Comparison of ENCODE assay signal across 26 cellular contexts in the genomic region with DNA sequence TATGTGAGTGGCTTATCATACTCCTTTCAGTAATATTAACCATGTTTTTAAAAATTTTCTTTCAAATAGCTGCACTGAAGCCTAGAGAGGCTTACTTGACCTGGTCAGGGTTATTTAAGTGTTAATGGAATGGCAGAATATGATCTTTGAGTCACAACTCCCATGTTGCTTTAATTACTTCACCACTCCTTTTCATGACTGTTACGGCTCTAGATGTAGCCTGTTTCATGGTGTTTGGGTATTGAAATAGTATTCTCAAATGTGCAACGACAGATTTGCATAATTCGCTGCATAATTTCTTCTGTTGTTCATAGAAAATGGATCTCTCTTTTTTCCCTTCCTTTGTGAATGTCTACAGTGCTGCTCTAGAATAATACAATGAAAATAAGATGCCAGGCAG. TPM values are rescaled to one million over a fixed set of nuclear protein-coding genes. Genes with fewer than 3 reads are reported as not detected.
"Had no signal": no experiment of that assay in that cellular context is flagged by ENCODE, and none has a peak within 500 bp of the region (broad histone marks: within the 10 kb centered on the region; RNA-seq: fewer than 3 reads in every experiment).

No MANE protein-coding gene starts in this region.

- ATAC-seq: activated CD8-positive, alpha-beta T cell treated with anti-CD3 and anti-CD28 coated beads, Interleukin-2, amount 10 ng/mL, durations not matched to agents 7 days and 5 days; activated naive CD4-positive, alpha-beta T cell treated with anti-CD3 and anti-CD28 coated beads, Interleukin-2, amount 50 U/mL, for 72 hours; activated naive CD8-positive, alpha-beta T cell treated with anti-CD3 and anti-CD28 coated beads, Interleukin-2, amount 50 U/mL, for 24 hours; body of pancreas; SK-N-SH treated with all-trans-retinoic acid at 6 μM for 48 hours; T-helper 17 cell; WTC11 had no signal

- DNase-seq: activated CD4-positive, alpha-beta T cell treated with anti-CD3 and anti-CD28 coated beads for 48 hours; activated CD4-positive, alpha-beta T cell treated with anti-CD3 and anti-CD28 coated beads, Interleukin-2, amount 50 U/mL, for 4 hours; activated CD4-positive, CD25-positive, alpha-beta regulatory T cell treated with anti-CD3 and anti-CD28 coated beads, Interleukin-2, amount 50 U/mL, for 72 hours; activated CD8-positive, alpha-beta memory T cell treated with anti-CD3 and anti-CD28 coated beads, Interleukin-2, amount 50 U/mL, for 48 hours; activated CD8-positive, alpha-beta T cell treated with anti-CD3 and anti-CD28 coated beads, Interleukin-2, amount 10 ng/mL, durations not matched to agents 7 days and 5 days; activated naive CD4-positive, alpha-beta T cell; activated naive CD8-positive, alpha-beta T cell treated with anti-CD3 and anti-CD28 coated beads, Interleukin-2, amount 50 U/mL, for 24 hours; activated T-cell treated with anti-CD3 and anti-CD28 coated beads, Interleukin-2, amount 50 U/mL, for 1 hour; amniotic stem cell; body of pancreas; central memory CD4-positive, alpha-beta T cell; Kasumi-1; KBM-7; NCI-H1048; NCI-H146; NCI-H1930; NCI-H345; NCI-H510A; SHP77; T-helper 17 cell; T-helper 9 cell had no signal

- H3K27me3 ChIP-seq: ascending aorta, body of pancreas, SJSA1 had no signal

- H3K36me3 ChIP-seq: ascending aorta, SJSA1 had no signal

- H3K27ac ChIP-seq: ascending aorta, body of pancreas, SJSA1 had no signal

- H3K9me3 ChIP-seq: ascending aorta, body of pancreas, SJSA1 had no signal

- H3K4me3 ChIP-seq: ascending aorta, body of pancreas, SJSA1 had no signal

- H3K4me1 ChIP-seq: ascending aorta, body of pancreas, SJSA1 had no signal

RNA-seq across cellular contexts. Expression of a gene that starts 51.6 kb away (rescaled TPM):
- total RNA-seq: activated CD8-positive, alpha-beta T cell treated with anti-CD3 and anti-CD28 coated beads, Interleukin-2, amount 10 ng/mL, durations not matched to agents 7 days and 5 days; activated naive CD4-positive, alpha-beta T cell treated with anti-CD3 and anti-CD28 coated beads, Interleukin-2, amount 50 U/mL, for 72 hours; T-helper 17 cell had no signal
